In genomic region chr1:77513839-77514763, GRCh38 we compare ENCODE assay signal across 11 cellular contexts.
A peak's percentile ranks its signal among the peaks of the same experiment; 100 is the strongest.
DNase-seq lines count a peak whose midpoint lies in the region; ATAC-seq lines count a peak whose summit lies in the region.
"Had no signal": no experiment of that assay in that cellular context is flagged by ENCODE, and none has a peak within 500 bp of the region (broad histone marks: within the 10 kb centered on the region; RNA-seq: fewer than 3 reads in every experiment).

No MANE protein-coding gene starts in this region.

- peak overlapping the region; percentile 67 for H2BK12ac ChIP-seq in trophoblast cell (ENCODE audit: low read length)

- peak overlapping the region; percentile 64 for H2AK5ac ChIP-seq in trophoblast cell (ENCODE audit: low read length)

- peak overlapping the region; percentile 54 for H3K4me2 ChIP-seq in trophoblast cell (ENCODE audit: low read length)

- intact Hi-C loops in head of caudate nucleus (cut with DNase I) = loop anchor here (5.0 kb wide), 1 partner anchor 117 kb away; no protein-coding TSS in a partner anchor
- intact Hi-C loops in naive thymus-derived CD4-positive, alpha-beta T cell (cut with micrococcal nuclease) = no loop called here

- H3K79me1 ChIP-seq in trophoblast cell (ENCODE audit: low read length) = peaks cover 17% of the 10 kb centered on the region

- no CpG with 5 or more reads among the region's 17 CpGs for WGBS in trophoblast cell (ENCODE audit: extremely low coverage, insufficient coverage, insufficient read length)

- H3K4me3 ChIP-seq in adipocyte (ENCODE audit: low read length) (peak overlapping the region; percentile 57), trophoblast cell (ENCODE audit: low read depth, low read length) (no peak overlapping the region)
- H3K4me3 ChIP-seq in naive thymus-derived CD4-positive, alpha-beta T cell (ENCODE audit: low read length) = no peak overlapping the region
- H3K4me3 ChIP-seq: skin epidermis had no signal

- peak overlapping the region; percentile 39 for H2BK120ac ChIP-seq in trophoblast cell (ENCODE audit: insufficient read depth, low read length, poor library complexity)

- H3K4me1 Mint-ChIP-seq in naive thymus-derived CD4-positive, alpha-beta T cell = peaks cover 0 to 16% (median 5%) of the 10 kb centered on the region in 7 donors
- H3K4me1 Mint-ChIP-seq in activated naive CD8-positive, alpha-beta T cell treated with anti-CD3 and anti-CD28 coated beads for 36 hours = no peaks in the 10 kb centered on the region

- H3K14ac ChIP-seq in trophoblast cell (ENCODE audit: low read length) = peak overlapping the region; percentile 8

- no peaks in the 10 kb centered on the region for H3K27me3 ChIP-seq in adipocyte (replicated peaks; ENCODE audit: control insufficient read depth, insufficient read depth, low read length)
- H3K27me3 ChIP-seq in trophoblast cell (ENCODE audit: insufficient read depth, low read length) = no peaks in the 10 kb centered on the region
- no peaks in the 10 kb centered on the region for H3K27me3 ChIP-seq in naive thymus-derived CD4-positive, alpha-beta T cell (ENCODE audit: control insufficient read depth in 2 of 2, insufficient read depth in 2 of 2, low read length in 2 of 2)

- peak overlapping the region; percentile 19 for H3K18ac ChIP-seq in trophoblast cell (ENCODE audit: low read length)

- H3K36me3 ChIP-seq in adipocyte (ENCODE audit: control insufficient read depth, insufficient read depth, low read length, severe bottlenecking) (no peaks in the 10 kb centered on the region), trophoblast cell (ENCODE audit: control insufficient read depth in 1 of 2, insufficient read depth in 2 of 2, low read length in 2 of 2) (no peaks in the 10 kb centered on the region)
- peaks cover 0 to 16% (median 0%) of the 10 kb centered on the region in 3 experiments for H3K36me3 ChIP-seq in naive thymus-derived CD4-positive, alpha-beta T cell (ENCODE audit: control insufficient read depth in 2 of 3, insufficient read depth in 3 of 3, low read length in 3 of 3)

- peak overlapping the region; percentile 93 for H3K27ac ChIP-seq in trophoblast cell (ENCODE audit: low read depth, low read length)
- H3K27ac ChIP-seq in naive thymus-derived CD4-positive, alpha-beta T cell (ENCODE audit: low read depth, low read length) = no peak overlapping the region

- no peak overlapping the region for H3K23ac ChIP-seq in trophoblast cell (ENCODE audit: low read length)

- POLR2A ChIA-PET in naive thymus-derived CD4-positive, alpha-beta T cell (lab: Charles Lee) = no interaction called here

- no peak for ATAC-seq in GM21423 (IDR thresholded peaks at IDR 0.05; ENCODE audit: unreplicated experiment)
- no peak for ATAC-seq in naive thymus-derived CD4-positive, alpha-beta T cell

- H3K79me2 ChIP-seq in trophoblast cell (ENCODE audit: control insufficient read depth, insufficient read depth, low read length, poor library complexity) = no peaks in the 10 kb centered on the region

- peaks cover 0 to 58% (median 46%) of the 10 kb centered on the region in 5 donors for H3K36me3 Mint-ChIP-seq in naive thymus-derived CD4-positive, alpha-beta T cell
- peaks cover 19% of the 10 kb centered on the region for H3K36me3 Mint-ChIP-seq in activated naive CD8-positive, alpha-beta T cell treated with anti-CD3 and anti-CD28 coated beads for 36 hours

- DNase-seq in ELF-1 (ENCODE audit: low read depth, low spot score) (peak; percentile 49), adipocyte (ENCODE audit: low read depth) (peak; percentile 91), head of caudate nucleus (peak in 39 of 42 donors; percentile 27 to 87 (median 67)), trophoblast cell (peak; percentile 75 to 92)
- no peak for DNase-seq in activated CD4-positive, CD25-positive, alpha-beta regulatory T cell treated with anti-CD3 and anti-CD28 coated beads, Interleukin-2, amount 50 U/mL, for 72 hours
- no peak for DNase-seq in naive thymus-derived CD4-positive, alpha-beta T cell
- DNase-seq in activated naive CD8-positive, alpha-beta T cell treated with anti-CD3 and anti-CD28 coated beads for 36 hours = no peak
- DNase-seq: DND-41, NCI-H187 had no signal

- peak overlapping the region; percentile 62 for H4K91ac ChIP-seq in trophoblast cell (ENCODE audit: low read depth, low read length)

- peak overlapping the region in 2 of 9 donors; percentile 33 to 36 for H3K27ac Mint-ChIP-seq in naive thymus-derived CD4-positive, alpha-beta T cell
- H3K27ac Mint-ChIP-seq in activated naive CD8-positive, alpha-beta T cell treated with anti-CD3 and anti-CD28 coated beads for 36 hours = no peak overlapping the region

- H4K8ac ChIP-seq in trophoblast cell (ENCODE audit: low read depth, low read length) = peak overlapping the region; percentile 22

- H2AFZ ChIP-seq in trophoblast cell (ENCODE audit: insufficient read depth, low read length, poor library complexity) = peak overlapping the region; percentile 38

- H3K9me3 ChIP-seq in adipocyte (ENCODE audit: control insufficient read depth, low read length) (peaks cover 3% of the 10 kb centered on the region), trophoblast cell (ENCODE audit: insufficient read depth, low read depth, low read length) (peaks cover 1% of the 10 kb centered on the region)
- peaks cover 0 to 14% (median 7%) of the 10 kb centered on the region in 3 experiments for H3K9me3 ChIP-seq in naive thymus-derived CD4-positive, alpha-beta T cell (ENCODE audit: control insufficient read depth in 2 of 3, low read length in 3 of 3)

- H2BK5ac ChIP-seq in trophoblast cell (ENCODE audit: low read depth, low read length, poor library complexity) = peak overlapping the region; percentile 42

- CTCF ChIA-PET in naive thymus-derived CD4-positive, alpha-beta T cell (lab: Charles Lee) = no interaction called here

- peaks cover 33% of the 10 kb centered on the region for H3K4me1 ChIP-seq in adipocyte (ENCODE audit: control insufficient read depth, insufficient read depth, low read length)
- H3K4me1 ChIP-seq in trophoblast cell (ENCODE audit: control insufficient read depth in 1 of 2, insufficient read depth in 2 of 2, low read length in 2 of 2) = peaks cover 9 to 17% of the 10 kb centered on the region in 2 experiments
- no peaks in the 10 kb centered on the region for H3K4me1 ChIP-seq in naive thymus-derived CD4-positive, alpha-beta T cell (ENCODE audit: control insufficient read depth in 2 of 2, insufficient read depth in 2 of 2, low read length in 2 of 2)

- H4K12ac ChIP-seq in trophoblast cell (ENCODE audit: low read depth, low read length) = peak overlapping the region; percentile 19

- H3K9me3 Mint-ChIP-seq in naive thymus-derived CD4-positive, alpha-beta T cell = peaks cover 0 to 27% (median 10%) of the 10 kb centered on the region in 11 donors
- H3K9me3 Mint-ChIP-seq in activated naive CD8-positive, alpha-beta T cell treated with anti-CD3 and anti-CD28 coated beads for 36 hours = peaks cover 9% of the 10 kb centered on the region

- H3K4me3 Mint-ChIP-seq in naive thymus-derived CD4-positive, alpha-beta T cell = no peak overlapping the region
- no peak overlapping the region for H3K4me3 Mint-ChIP-seq in activated naive CD8-positive, alpha-beta T cell treated with anti-CD3 and anti-CD28 coated beads for 36 hours

- H3K9ac ChIP-seq in adipocyte (ENCODE audit: low read length) (peak overlapping the region; percentile 55), trophoblast cell (ENCODE audit: low read length) (no peak overlapping the region)

- H3K27me3 Mint-ChIP-seq in naive thymus-derived CD4-positive, alpha-beta T cell = no peaks in the 10 kb centered on the region
- no peaks in the 10 kb centered on the region for H3K27me3 Mint-ChIP-seq in activated naive CD8-positive, alpha-beta T cell treated with anti-CD3 and anti-CD28 coated beads for 36 hours

- peak overlapping the region; percentile 6 for H3K4ac ChIP-seq in trophoblast cell (ENCODE audit: low read depth, low read length)

Comparison
In these comparisons a context has a peak if more than half of its experiments do, and no peak if none do; other contexts are left out.
1. DNase-seq: peak in ELF-1 (single experiment), adipocyte (single experiment), head of caudate nucleus (39 of 42) and trophoblast cell (2 of 2); none in activated CD4-positive, CD25-positive, alpha-beta regulatory T cell treated with anti-CD3 and anti-CD28 coated beads, Interleukin-2, amount 50 U/mL, for 72 hours (single experiment), naive thymus-derived CD4-positive, alpha-beta T cell (0 of 9) and activated naive CD8-positive, alpha-beta T cell treated with anti-CD3 and anti-CD28 coated beads for 36 hours (single experiment).